ENCODE assay signal across 1 cellular context in genomic region chr7:47611045-47611511, GRCh38.
TF ChIP-seq lines count a peak whose summit lies in the region.

No MANE protein-coding gene starts in this region.

TF ChIP-seq in HepG2, 621 proteins besides CTCF, POLR2A, EP300 and RAD21 (continued from another document and continues in another):
- TF ChIP-seq, protein P1, sequence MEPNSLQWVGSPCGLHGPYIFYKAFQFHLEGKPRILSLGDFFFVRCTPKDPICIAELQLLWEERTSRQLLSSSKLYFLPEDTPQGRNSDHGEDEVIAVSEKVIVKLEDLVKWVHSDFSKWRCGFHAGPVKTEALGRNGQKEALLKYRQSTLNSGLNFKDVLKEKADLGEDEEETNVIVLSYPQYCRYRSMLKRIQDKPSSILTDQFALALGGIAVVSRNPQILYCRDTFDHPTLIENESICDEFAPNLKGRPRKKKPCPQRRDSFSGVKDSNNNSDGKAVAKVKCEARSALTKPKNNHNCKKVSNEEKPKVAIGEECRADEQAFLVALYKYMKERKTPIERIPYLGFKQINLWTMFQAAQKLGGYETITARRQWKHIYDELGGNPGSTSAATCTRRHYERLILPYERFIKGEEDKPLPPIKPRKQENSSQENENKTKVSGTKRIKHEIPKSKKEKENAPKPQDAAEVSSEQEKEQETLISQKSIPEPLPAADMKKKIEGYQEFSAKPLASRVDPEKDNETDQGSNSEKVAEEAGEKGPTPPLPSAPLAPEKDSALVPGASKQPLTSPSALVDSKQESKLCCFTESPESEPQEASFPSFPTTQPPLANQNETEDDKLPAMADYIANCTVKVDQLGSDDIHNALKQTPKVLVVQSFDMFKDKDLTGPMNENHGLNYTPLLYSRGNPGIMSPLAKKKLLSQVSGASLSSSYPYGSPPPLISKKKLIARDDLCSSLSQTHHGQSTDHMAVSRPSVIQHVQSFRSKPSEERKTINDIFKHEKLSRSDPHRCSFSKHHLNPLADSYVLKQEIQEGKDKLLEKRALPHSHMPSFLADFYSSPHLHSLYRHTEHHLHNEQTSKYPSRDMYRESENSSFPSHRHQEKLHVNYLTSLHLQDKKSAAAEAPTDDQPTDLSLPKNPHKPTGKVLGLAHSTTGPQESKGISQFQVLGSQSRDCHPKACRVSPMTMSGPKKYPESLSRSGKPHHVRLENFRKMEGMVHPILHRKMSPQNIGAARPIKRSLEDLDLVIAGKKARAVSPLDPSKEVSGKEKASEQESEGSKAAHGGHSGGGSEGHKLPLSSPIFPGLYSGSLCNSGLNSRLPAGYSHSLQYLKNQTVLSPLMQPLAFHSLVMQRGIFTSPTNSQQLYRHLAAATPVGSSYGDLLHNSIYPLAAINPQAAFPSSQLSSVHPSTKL (CRISPR knock-in tag; IDR thresholded peaks at IDR 0.05): 0 out of 2 replicates have a peak, but pooled peaks have one; percentile 2
- TF ChIP-seq, protein P2, sequence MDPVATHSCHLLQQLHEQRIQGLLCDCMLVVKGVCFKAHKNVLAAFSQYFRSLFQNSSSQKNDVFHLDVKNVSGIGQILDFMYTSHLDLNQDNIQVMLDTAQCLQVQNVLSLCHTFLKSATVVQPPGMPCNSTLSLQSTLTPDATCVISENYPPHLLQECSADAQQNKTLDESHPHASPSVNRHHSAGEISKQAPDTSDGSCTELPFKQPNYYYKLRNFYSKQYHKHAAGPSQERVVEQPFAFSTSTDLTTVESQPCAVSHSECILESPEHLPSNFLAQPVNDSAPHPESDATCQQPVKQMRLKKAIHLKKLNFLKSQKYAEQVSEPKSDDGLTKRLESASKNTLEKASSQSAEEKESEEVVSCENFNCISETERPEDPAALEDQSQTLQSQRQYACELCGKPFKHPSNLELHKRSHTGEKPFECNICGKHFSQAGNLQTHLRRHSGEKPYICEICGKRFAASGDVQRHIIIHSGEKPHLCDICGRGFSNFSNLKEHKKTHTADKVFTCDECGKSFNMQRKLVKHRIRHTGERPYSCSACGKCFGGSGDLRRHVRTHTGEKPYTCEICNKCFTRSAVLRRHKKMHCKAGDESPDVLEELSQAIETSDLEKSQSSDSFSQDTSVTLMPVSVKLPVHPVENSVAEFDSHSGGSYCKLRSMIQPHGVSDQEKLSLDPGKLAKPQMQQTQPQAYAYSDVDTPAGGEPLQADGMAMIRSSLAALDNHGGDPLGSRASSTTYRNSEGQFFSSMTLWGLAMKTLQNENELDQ (CRISPR knock-in tag; IDR thresholded peaks at IDR 0.05; ENCODE audit: borderline replicate concordance): no peak
- no peak for TF ChIP-seq ZNF773 (CRISPR knock-in tag; IDR thresholded peaks at IDR 0.05; ENCODE audit: borderline replicate concordance)
- 0 out of 2 replicates have a peak, but pooled peaks have one; percentile 13 for TF ChIP-seq TFE3 (CRISPR knock-in tag; IDR thresholded peaks at IDR 0.05)
- no peak for TF ChIP-seq ZNF512 (CRISPR knock-in tag; IDR thresholded peaks at IDR 0.05)
- 0 out of 2 replicates have a peak, but pooled peaks have one; percentile 11 for TF ChIP-seq MEF2D (CRISPR knock-in tag; IDR thresholded peaks at IDR 0.05)
- no peak for TF ChIP-seq ZNF121 (CRISPR knock-in tag; IDR thresholded peaks at IDR 0.05)
- TF ChIP-seq, protein P3, sequence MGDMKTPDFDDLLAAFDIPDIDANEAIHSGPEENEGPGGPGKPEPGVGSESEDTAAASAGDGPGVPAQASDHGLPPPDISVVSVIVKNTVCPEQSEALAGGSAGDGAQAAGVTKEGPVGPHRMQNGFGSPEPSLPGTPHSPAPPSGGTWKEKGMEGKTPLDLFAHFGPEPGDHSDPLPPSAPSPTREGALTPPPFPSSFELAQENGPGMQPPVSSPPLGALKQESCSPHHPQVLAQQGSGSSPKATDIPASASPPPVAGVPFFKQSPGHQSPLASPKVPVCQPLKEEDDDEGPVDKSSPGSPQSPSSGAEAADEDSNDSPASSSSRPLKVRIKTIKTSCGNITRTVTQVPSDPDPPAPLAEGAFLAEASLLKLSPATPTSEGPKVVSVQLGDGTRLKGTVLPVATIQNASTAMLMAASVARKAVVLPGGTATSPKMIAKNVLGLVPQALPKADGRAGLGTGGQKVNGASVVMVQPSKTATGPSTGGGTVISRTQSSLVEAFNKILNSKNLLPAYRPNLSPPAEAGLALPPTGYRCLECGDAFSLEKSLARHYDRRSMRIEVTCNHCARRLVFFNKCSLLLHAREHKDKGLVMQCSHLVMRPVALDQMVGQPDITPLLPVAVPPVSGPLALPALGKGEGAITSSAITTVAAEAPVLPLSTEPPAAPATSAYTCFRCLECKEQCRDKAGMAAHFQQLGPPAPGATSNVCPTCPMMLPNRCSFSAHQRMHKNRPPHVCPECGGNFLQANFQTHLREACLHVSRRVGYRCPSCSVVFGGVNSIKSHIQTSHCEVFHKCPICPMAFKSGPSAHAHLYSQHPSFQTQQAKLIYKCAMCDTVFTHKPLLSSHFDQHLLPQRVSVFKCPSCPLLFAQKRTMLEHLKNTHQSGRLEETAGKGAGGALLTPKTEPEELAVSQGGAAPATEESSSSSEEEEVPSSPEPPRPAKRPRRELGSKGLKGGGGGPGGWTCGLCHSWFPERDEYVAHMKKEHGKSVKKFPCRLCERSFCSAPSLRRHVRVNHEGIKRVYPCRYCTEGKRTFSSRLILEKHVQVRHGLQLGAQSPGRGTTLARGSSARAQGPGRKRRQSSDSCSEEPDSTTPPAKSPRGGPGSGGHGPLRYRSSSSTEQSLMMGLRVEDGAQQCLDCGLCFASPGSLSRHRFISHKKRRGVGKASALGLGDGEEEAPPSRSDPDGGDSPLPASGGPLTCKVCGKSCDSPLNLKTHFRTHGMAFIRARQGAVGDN (CRISPR knock-in tag; IDR thresholded peaks at IDR 0.05): no peak
- no peak for TF ChIP-seq TBX3 (IDR thresholded peaks at IDR 0.05; ENCODE audit: borderline replicate concordance)
- no peak for TF ChIP-seq SOX13 (IDR thresholded peaks at IDR 0.05)
- TF ChIP-seq SOX13 (CRISPR knock-in tag; conservative IDR thresholded peaks at IDR 0.05 in 1 of 2, IDR thresholded peaks at IDR 0.05 in 1 of 2): peak in 1 of 2 experiments; percentile 50; a peak in 2 of 4 replicates
- no peak for TF ChIP-seq ZFP36L1 (CRISPR knock-in tag; IDR thresholded peaks at IDR 0.05)
- no peak for TF ChIP-seq ZNF800 (CRISPR knock-in tag; IDR thresholded peaks at IDR 0.05)
- TF ChIP-seq, protein P4, sequence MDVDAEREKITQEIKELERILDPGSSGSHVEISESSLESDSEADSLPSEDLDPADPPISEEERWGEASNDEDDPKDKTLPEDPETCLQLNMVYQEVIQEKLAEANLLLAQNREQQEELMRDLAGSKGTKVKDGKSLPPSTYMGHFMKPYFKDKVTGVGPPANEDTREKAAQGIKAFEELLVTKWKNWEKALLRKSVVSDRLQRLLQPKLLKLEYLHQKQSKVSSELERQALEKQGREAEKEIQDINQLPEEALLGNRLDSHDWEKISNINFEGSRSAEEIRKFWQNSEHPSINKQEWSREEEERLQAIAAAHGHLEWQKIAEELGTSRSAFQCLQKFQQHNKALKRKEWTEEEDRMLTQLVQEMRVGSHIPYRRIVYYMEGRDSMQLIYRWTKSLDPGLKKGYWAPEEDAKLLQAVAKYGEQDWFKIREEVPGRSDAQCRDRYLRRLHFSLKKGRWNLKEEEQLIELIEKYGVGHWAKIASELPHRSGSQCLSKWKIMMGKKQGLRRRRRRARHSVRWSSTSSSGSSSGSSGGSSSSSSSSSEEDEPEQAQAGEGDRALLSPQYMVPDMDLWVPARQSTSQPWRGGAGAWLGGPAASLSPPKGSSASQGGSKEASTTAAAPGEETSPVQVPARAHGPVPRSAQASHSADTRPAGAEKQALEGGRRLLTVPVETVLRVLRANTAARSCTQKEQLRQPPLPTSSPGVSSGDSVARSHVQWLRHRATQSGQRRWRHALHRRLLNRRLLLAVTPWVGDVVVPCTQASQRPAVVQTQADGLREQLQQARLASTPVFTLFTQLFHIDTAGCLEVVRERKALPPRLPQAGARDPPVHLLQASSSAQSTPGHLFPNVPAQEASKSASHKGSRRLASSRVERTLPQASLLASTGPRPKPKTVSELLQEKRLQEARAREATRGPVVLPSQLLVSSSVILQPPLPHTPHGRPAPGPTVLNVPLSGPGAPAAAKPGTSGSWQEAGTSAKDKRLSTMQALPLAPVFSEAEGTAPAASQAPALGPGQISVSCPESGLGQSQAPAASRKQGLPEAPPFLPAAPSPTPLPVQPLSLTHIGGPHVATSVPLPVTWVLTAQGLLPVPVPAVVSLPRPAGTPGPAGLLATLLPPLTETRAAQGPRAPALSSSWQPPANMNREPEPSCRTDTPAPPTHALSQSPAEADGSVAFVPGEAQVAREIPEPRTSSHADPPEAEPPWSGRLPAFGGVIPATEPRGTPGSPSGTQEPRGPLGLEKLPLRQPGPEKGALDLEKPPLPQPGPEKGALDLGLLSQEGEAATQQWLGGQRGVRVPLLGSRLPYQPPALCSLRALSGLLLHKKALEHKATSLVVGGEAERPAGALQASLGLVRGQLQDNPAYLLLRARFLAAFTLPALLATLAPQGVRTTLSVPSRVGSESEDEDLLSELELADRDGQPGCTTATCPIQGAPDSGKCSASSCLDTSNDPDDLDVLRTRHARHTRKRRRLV (CRISPR knock-in tag; IDR thresholded peaks at IDR 0.05): no peak
- peak; percentile 36 for TF ChIP-seq STAG1 (CRISPR knock-in tag; IDR thresholded peaks at IDR 0.05)
- TF ChIP-seq HHEX (CRISPR knock-in tag; IDR thresholded peaks at IDR 0.05): no peak
- TF ChIP-seq FOXM1 (CRISPR knock-in tag; IDR thresholded peaks at IDR 0.05): no peak
- no peak for TF ChIP-seq ZNF761 (CRISPR knock-in tag; conservative IDR thresholded peaks at IDR 0.05)
- TF ChIP-seq RXRB (CRISPR knock-in tag; IDR thresholded peaks at IDR 0.05; ENCODE audit: borderline replicate concordance): peak; percentile 17; the same call in 1 of the 2 replicates
- TF ChIP-seq TBP (CRISPR knock-in tag; IDR thresholded peaks at IDR 0.05): no peak
- no peak for TF ChIP-seq RFX3 (CRISPR knock-in tag; IDR thresholded peaks at IDR 0.05)
- no peak for TF ChIP-seq ZC3H13 (CRISPR knock-in tag; IDR thresholded peaks at IDR 0.05)
- no peak for TF ChIP-seq CENPX (CRISPR knock-in tag; IDR thresholded peaks at IDR 0.05)
- TF ChIP-seq NFRKB (IDR thresholded peaks at IDR 0.05): no peak
- TF ChIP-seq, protein P5, sequence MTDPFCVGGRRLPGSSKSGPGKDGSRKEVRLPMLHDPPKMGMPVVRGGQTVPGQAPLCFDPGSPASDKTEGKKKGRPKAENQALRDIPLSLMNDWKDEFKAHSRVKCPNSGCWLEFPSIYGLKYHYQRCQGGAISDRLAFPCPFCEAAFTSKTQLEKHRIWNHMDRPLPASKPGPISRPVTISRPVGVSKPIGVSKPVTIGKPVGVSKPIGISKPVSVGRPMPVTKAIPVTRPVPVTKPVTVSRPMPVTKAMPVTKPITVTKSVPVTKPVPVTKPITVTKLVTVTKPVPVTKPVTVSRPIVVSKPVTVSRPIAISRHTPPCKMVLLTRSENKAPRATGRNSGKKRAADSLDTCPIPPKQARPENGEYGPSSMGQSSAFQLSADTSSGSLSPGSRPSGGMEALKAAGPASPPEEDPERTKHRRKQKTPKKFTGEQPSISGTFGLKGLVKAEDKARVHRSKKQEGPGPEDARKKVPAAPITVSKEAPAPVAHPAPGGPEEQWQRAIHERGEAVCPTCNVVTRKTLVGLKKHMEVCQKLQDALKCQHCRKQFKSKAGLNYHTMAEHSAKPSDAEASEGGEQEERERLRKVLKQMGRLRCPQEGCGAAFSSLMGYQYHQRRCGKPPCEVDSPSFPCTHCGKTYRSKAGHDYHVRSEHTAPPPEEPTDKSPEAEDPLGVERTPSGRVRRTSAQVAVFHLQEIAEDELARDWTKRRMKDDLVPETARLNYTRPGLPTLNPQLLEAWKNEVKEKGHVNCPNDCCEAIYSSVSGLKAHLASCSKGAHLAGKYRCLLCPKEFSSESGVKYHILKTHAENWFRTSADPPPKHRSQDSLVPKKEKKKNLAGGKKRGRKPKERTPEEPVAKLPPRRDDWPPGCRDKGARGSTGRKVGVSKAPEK (CRISPR knock-in tag; IDR thresholded peaks at IDR 0.05; ENCODE audit: borderline replicate concordance): no peak
- no peak; the same call in 1 of the 2 replicates for TF ChIP-seq ZBTB7B (CRISPR knock-in tag; IDR thresholded peaks at IDR 0.05)
- TF ChIP-seq PRMT3 (CRISPR knock-in tag; IDR thresholded peaks at IDR 0.05; ENCODE audit: borderline replicate concordance, low read depth): no peak
- TF ChIP-seq DBP (CRISPR knock-in tag; IDR thresholded peaks at IDR 0.05; ENCODE audit: not compliant biosample characterization): no peak
- TF ChIP-seq ZMYM4 (CRISPR knock-in tag; IDR thresholded peaks at IDR 0.05): no peak
- TF ChIP-seq SMAD1 (CRISPR knock-in tag; IDR thresholded peaks at IDR 0.05; ENCODE audit: borderline replicate concordance, low read depth): no peak
